1 cellular context compared by ENCODE assay signal in the genomic region with DNA sequence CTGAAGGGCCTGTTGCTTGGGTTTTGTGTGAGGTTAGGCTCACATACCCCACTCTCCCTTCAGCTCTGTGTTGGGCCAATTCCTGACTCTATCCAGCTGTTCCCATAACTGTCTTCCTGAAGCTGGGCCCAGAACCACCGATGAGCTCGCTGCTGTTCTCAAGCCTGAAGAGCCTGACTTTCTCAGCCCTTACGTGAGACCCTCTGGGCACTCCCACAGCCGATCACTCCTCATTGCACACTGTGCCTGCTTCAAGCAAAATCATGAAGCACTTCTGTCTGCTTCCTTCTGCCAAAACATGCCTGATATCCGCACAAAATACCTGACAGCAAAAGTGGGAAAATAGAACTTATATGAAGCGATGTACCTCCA.
TF ChIP-seq lines count a peak whose summit lies in the region.

No MANE protein-coding gene starts in this region.

TF ChIP-seq in IMR-90, 13 proteins besides CTCF, POLR2A, EP300 and RAD21 (continued from another document):
- TF ChIP-seq USF2 (IDR thresholded peaks at IDR 0.05; ENCODE audit: low read depth, low read length), result no peak
- TF ChIP-seq MAZ (IDR thresholded peaks at IDR 0.05; ENCODE audit: borderline replicate concordance, low read depth, low read length), result no peak
- no peak for TF ChIP-seq CHD1 (IDR thresholded peaks at IDR 0.05; ENCODE audit: low read depth, low read length)
- TF ChIP-seq SMC3 (IDR thresholded peaks at IDR 0.05; ENCODE audit: low read depth, low read length), result no peak
- TF ChIP-seq FOS (IDR thresholded peaks at IDR 0.05; ENCODE audit: low read depth, low read length), result no peak
- TF ChIP-seq ELK1 (IDR thresholded peaks at IDR 0.05; ENCODE audit: borderline replicate concordance, low read depth, low read length), result no peak
- TF ChIP-seq NFE2L2 (IDR thresholded peaks at IDR 0.05; ENCODE audit: low read depth, low read length), result no peak
- TF ChIP-seq BHLHE40 (IDR thresholded peaks at IDR 0.05; ENCODE audit: low read depth, low read length), result no peak
- TF ChIP-seq MAFK (IDR thresholded peaks at IDR 0.05; ENCODE audit: low read depth, low read length), result no peak
